ENCODE assay signal across 21 cellular contexts in the genomic region with DNA sequence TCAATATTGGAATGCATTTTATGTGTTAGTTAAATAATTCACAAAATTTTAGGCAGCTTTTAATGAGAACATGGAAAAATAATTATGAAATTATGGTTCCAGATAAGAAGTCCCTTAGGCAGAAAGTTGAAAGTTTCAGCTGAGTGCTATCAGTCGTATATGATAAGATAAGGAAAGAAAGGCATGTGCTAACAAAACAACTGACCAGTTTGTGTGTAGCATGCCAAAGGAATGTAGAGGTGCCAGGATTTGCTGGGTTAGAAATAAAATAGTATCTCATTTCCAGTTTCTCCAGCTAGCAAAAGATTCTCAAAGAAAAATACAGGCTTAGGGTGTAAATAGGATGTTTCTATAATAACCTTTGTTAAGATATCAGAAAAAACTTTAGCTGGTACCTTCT.
"Had no signal": no experiment of that assay in that cellular context is flagged by ENCODE, and none has a peak within 500 bp of the region (broad histone marks: within the 10 kb centered on the region; RNA-seq: fewer than 3 reads in every experiment).

No MANE protein-coding gene starts in this region.

- H3K36me3 ChIP-seq: esophagus squamous epithelium, gastrocnemius medialis, heart right ventricle, left lung, lower lobe of right lung had no signal

- H3K4me1 ChIP-seq: esophagus squamous epithelium, gastrocnemius medialis, left lung, lower lobe of right lung had no signal

- H3K4me3 ChIP-seq: coronary artery, dorsolateral prefrontal cortex, esophagus squamous epithelium, gastrocnemius medialis, heart right ventricle, left lung, lower lobe of right lung had no signal

- H3K27ac ChIP-seq: coronary artery, dorsolateral prefrontal cortex, epithelial cell of prostate, esophagus squamous epithelium, gastrocnemius medialis, heart right ventricle, left lung, lower lobe of right lung had no signal

- H3K9me3 ChIP-seq: gastrocnemius medialis, lower lobe of right lung had no signal

- ATAC-seq: esophagus mucosa, gastrocnemius medialis, heart right ventricle, left lung, left ventricle myocardium superior, lower lobe of right lung had no signal

- H3K27me3 ChIP-seq: dorsolateral prefrontal cortex, esophagus squamous epithelium, gastrocnemius medialis, heart right ventricle, left lung had no signal

- DNase-seq: dermis blood vessel endothelial cell; dorsolateral prefrontal cortex; effector CD4-positive, alpha-beta T cell; effector memory CD4-positive, alpha-beta T cell; esophagus squamous epithelium; foreskin fibroblast; foreskin melanocyte; gastrocnemius medialis; glutamatergic neuron; head of caudate nucleus; heart right ventricle; hippocampal formation; left cardiac atrium; left lung; left ventricle myocardium superior; lower lobe of right lung; mesenchymal stem cell; midbrain had no signal
